ENCODE assay signal across 1 cellular context in the genomic region with DNA sequence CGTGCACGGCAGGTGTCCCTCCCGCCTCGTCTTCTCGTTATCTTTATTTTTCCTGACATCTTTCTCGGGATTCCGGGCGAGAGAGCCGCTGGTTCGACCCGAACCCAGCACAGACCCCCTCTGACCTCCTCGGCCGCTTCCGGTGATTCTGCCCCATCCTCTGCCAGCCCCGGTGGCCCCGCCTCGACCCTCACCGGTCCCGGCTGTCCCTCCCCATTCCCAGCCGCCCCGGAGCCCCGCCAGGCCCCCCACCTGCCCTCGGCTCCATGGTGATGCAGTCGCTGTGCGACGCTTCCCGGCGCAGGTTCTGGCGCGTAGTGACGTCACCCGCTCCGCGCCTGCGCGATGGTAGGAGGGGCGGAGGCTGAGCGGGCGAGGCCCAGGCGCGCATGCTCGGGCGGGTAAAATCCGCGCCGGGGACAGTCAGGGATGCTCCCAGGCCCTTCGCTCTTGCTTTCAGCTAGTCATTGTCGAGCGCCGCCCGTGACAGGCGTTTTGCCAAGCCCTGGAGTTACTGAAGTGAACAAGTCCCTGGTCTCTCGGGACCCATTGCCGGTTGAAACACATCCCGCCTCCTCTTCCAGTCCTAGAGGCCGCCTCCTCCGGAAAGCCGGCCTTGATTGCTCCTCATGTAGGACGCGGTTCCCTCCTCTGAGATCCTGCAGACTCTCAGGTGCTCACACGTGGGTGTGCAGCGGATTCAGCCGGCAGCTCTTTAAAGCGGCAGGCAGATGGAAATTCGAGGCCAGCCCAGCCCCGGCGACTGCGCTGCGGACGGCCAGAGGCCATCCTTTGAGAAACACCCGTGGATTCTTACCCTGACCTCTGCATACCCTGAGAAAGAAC.
TF ChIP-seq lines count a peak whose summit lies in the region.

MTHFSD (minus strand) TSS at position 319 of the 846 bp plus-strand sequence; CDS start at position 268, 51 bp downstream.

TF ChIP-seq in K562, 482 proteins besides CTCF, POLR2A, EP300 and RAD21 (continued from another document and continues in another):
- TF ChIP-seq ZNF639 (CRISPR knock-in tag; conservative IDR thresholded peaks at IDR 0.05 in 1 of 2, IDR thresholded peaks at IDR 0.05 in 1 of 2) (peak in 1 of 2 experiments; percentile 66; a peak in 1 of 4 replicates), THAP12 (CRISPR knock-in tag; IDR thresholded peaks at IDR 0.05) (no peak), CBFA2T2 (conservative IDR thresholded peaks at IDR 0.05) (no peak), HNRNPK (IDR thresholded peaks at IDR 0.05; ENCODE audit: low read depth, low read length, poor library complexity, severe bottlenecking) (no peak), RBM25 (IDR thresholded peaks at IDR 0.05; ENCODE audit: low read depth, low read length, severe bottlenecking) (peak; percentile 64), SFPQ (IDR thresholded peaks at IDR 0.05; ENCODE audit: low read depth, low read length) (no peak), ZFP30 (CRISPR knock-in tag; IDR thresholded peaks at IDR 0.05; ENCODE audit: borderline replicate concordance) (no peak), JUNB (CRISPR knock-in tag; conservative IDR thresholded peaks at IDR 0.05) (peak; percentile 82), HDAC1 (IDR thresholded peaks at IDR 0.05) (peak in 1 of 2 experiments; percentile 6; a peak in 1 of 4 replicates), VEZF1 (CRISPR knock-in tag; IDR thresholded peaks at IDR 0.05) (peak; percentile 88), PHF20 (IDR thresholded peaks at IDR 0.05; ENCODE audit: partially characterized antibody) (peak; percentile 94), CC2D1A (IDR thresholded peaks at IDR 0.05) (no peak), SAP30 (IDR thresholded peaks at IDR 0.05; ENCODE audit: borderline replicate concordance, insufficient read depth, low read depth, low read length, poor library complexity, severe bottlenecking) (no peak), TAF1 (IDR thresholded peaks at IDR 0.05; ENCODE audit: control insufficient read depth, extremely low read depth, insufficient read depth, low read length, severe bottlenecking) (peak; percentile 74), ATF7 (IDR thresholded peaks at IDR 0.05) (peak; percentile 98), ZC3H11A (IDR thresholded peaks at IDR 0.05; ENCODE audit: low read depth, low read length) (no peak), ERF (CRISPR knock-in tag; IDR thresholded peaks at IDR 0.05) (no peak), GABPB2 (CRISPR knock-in tag; conservative IDR thresholded peaks at IDR 0.05) (no peak), MTA1 (IDR thresholded peaks at IDR 0.05; ENCODE audit: borderline replicate concordance) (peak; percentile 99), HIVEP1 (CRISPR knock-in tag; IDR thresholded peaks at IDR 0.05) (no peak), ATF4 (CRISPR knock-in tag; IDR thresholded peaks at IDR 0.05) (no peak), ZNF384 (IDR thresholded peaks at IDR 0.05; ENCODE audit: low read depth, low read length) (no peak), PHF8 (IDR thresholded peaks at IDR 0.05; ENCODE audit: borderline replicate concordance, low read length) (peak; percentile 94), SIN3A (IDR thresholded peaks at IDR 0.05; ENCODE audit: borderline replicate concordance in 2 of 2, control insufficient read depth in 1 of 2, low read depth in 2 of 2, low read length in 2 of 2) (0 out of 4 replicates have a peak, but pooled peaks of 1 of the 2 experiments have one; percentile 37), ZNF707 (CRISPR knock-in tag; conservative IDR thresholded peaks at IDR 0.05) (no peak), RBM39 (optimal IDR thresholded peaks at IDR 0.05; ENCODE audit: low read depth, low read length) (no peak), SNIP1 (IDR thresholded peaks at IDR 0.05; ENCODE audit: low read depth) (no peak), ARHGAP35 (IDR thresholded peaks at IDR 0.05; ENCODE audit: partially characterized antibody) (no peak), ZNF445 (CRISPR knock-in tag; IDR thresholded peaks at IDR 0.05; ENCODE audit: low read depth) (no peak), EGR1 (conservative IDR thresholded peaks at IDR 0.05) (no peak), POU5F1 (IDR thresholded peaks at IDR 0.05; ENCODE audit: borderline replicate concordance, low read depth, low read length, partially characterized antibody) (no peak), MTF1 (CRISPR knock-in tag; IDR thresholded peaks at IDR 0.05; ENCODE audit: borderline replicate concordance) (no peak), REST (CRISPR knock-in tag; IDR thresholded peaks at IDR 0.05; ENCODE audit: low read depth) (0 out of 2 replicates have a peak, but pooled peaks have one; percentile 21), YY1 (IDR thresholded peaks at IDR 0.05; ENCODE audit: borderline replicate concordance in 1 of 3, control insufficient read depth in 1 of 3, extremely low read depth in 1 of 3, insufficient read depth in 3 of 3, insufficient read length in 1 of 3, insufficient replicate concordance in 2 of 3, low read depth in 1 of 3, low read length in 2 of 3) (peak in 2 of 3 experiments; percentile 47 to 74), HNRNPL (IDR thresholded peaks at IDR 0.05; ENCODE audit: low read depth, low read length) (no peak), EP400 (IDR thresholded peaks at IDR 0.05) (peak; percentile 71), PTTG1 (tag; IDR thresholded peaks at IDR 0.05; ENCODE audit: low read depth) (no peak), SMAD2 (IDR thresholded peaks at IDR 0.05; ENCODE audit: low read depth, low read length) (no peak)
- TF ChIP-seq, protein P1, sequence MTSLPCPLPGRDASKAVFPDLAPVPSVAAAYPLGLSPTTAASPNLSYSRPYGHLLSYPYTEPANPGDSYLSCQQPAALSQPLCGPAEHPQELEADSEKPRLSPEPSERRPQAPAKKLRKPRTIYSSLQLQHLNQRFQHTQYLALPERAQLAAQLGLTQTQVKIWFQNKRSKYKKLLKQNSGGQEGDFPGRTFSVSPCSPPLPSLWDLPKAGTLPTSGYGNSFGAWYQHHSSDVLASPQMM (CRISPR knock-in tag; IDR thresholded peaks at IDR 0.05), result no peak
- TF ChIP-seq, protein P2, sequence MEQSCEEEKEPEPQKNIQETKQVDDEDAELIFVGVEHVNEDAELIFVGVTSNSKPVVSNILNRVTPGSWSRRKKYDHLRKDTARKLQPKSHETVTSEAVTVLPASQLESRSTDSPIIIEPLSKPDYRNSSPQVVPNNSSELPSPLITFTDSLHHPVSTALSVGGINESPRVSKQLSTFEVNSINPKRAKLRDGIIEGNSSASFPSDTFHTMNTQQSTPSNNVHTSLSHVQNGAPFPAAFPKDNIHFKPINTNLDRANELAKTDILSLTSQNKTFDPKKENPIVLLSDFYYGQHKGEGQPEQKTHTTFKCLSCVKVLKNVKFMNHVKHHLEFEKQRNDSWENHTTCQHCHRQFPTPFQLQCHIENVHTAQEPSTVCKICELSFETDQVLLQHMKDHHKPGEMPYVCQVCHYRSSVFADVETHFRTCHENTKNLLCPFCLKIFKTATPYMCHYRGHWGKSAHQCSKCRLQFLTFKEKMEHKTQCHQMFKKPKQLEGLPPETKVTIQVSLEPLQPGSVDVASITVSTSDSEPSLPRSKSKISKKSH (CRISPR knock-in tag; IDR thresholded peaks at IDR 0.05), result no peak
- TF ChIP-seq, protein P3, sequence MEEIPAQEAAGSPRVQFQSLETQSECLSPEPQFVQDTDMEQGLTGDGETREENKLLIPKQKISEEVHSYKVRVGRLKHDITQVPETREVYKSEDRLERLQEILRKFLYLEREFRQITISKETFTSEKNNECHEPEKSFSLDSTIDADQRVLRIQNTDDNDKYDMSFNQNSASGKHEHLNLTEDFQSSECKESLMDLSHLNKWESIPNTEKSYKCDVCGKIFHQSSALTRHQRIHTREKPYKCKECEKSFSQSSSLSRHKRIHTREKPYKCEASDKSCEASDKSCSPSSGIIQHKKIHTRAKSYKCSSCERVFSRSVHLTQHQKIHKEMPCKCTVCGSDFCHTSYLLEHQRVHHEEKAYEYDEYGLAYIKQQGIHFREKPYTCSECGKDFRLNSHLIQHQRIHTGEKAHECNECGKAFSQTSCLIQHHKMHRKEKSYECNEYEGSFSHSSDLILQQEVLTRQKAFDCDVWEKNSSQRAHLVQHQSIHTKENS (CRISPR knock-in tag; IDR thresholded peaks at IDR 0.05), result no peak
- TF ChIP-seq, protein P4, sequence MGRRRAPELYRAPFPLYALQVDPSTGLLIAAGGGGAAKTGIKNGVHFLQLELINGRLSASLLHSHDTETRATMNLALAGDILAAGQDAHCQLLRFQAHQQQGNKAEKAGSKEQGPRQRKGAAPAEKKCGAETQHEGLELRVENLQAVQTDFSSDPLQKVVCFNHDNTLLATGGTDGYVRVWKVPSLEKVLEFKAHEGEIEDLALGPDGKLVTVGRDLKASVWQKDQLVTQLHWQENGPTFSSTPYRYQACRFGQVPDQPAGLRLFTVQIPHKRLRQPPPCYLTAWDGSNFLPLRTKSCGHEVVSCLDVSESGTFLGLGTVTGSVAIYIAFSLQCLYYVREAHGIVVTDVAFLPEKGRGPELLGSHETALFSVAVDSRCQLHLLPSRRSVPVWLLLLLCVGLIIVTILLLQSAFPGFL (CRISPR knock-in tag; IDR thresholded peaks at IDR 0.05), result no peak
